ENCODE assay signal across 9 cellular contexts in the genomic region with DNA sequence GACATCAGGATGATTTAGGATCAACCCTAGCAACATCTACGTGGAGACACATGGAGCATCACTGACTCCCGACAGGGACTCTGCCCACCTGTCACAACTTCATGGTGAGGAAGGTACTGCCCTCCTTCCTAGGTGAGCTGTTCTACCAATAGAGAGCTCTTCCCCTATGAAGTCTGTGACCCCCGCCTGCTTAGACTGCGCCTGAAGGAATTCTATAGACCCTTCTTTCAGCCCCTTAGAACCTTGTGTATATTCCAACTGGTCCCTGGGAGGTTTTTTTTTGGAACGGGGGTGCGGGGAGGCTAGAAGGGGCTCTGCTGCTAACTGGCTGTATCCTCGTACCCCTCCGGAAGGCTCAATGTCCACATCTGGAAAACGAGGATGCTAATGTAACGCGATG. TPM values are rescaled to one million over a fixed set of nuclear protein-coding genes. Genes with fewer than 3 reads are reported as not detected.
A peak's percentile ranks its signal among the peaks of the same experiment; 100 is the strongest.
DNase-seq lines count a peak whose midpoint lies in the region; ATAC-seq and TF ChIP-seq lines count a peak whose summit lies in the region.
"Had no signal": no experiment of that assay in that cellular context is flagged by ENCODE, and none has a peak within 500 bp of the region (broad histone marks: within the 10 kb centered on the region; RNA-seq: fewer than 3 reads in every experiment).

No MANE protein-coding gene starts in this region.

- peaks cover 30% of the 10 kb centered on the region for H3K79me2 ChIP-seq in PC-9 (ENCODE audit: low read depth)

- TF ChIP-seq POLR2A in GM18505 (IDR thresholded peaks at IDR 0.05; ENCODE audit: borderline replicate concordance, extremely low read depth, insufficient read depth, insufficient read length), result no peak

- CTCF ChIA-PET in PC-9 (lab: Charles Lee), result interaction anchor here (1.4 to 2.0 kb wide), 2 partner anchors 46 to 173 kb away, joined by 3 to 6 read pairs; a partner anchor contains a TSS

- peak overlapping the region; percentile 91 for H2AFZ ChIP-seq in PC-9

- ATAC-seq in HG02870 (IDR thresholded peaks at IDR 0.05; ENCODE audit: unreplicated experiment) (no peak), GM18505 (IDR thresholded peaks at IDR 0.05; ENCODE audit: unreplicated experiment) (no peak)

- intact Hi-C loops in PC-9 (cut with micrococcal nuclease; ENCODE audit: unreplicated experiment), result loop anchor here (1.0 to 2.0 kb wide), 5 partner anchors 37 to 357 kb away; a partner anchor contains a TSS

- H3F3A ChIP-seq in PC-9 (ENCODE audit: insufficient read depth, low read depth), result peaks cover 14% of the 10 kb centered on the region; the same call in 1 of the 2 replicates

- peak overlapping the region; percentile 96 for H3K4me3 ChIP-seq in GM08714 (ENCODE audit: low read length)
- peak overlapping the region; percentile 76 for H3K4me3 ChIP-seq in PC-9
- peak overlapping the region; percentile 82 for H3K4me3 ChIP-seq in epithelial cell of proximal tubule (ENCODE audit: low read depth, low read length)

- DNase-seq in PC-9 (peak in 1 of 2 experiments; percentile 8), epithelial cell of proximal tubule (ENCODE audit: low read depth) (no peak), progenitor cell of endocrine pancreas (ENCODE audit: low spot score, unreplicated experiment) (no peak), SKM-1 (lab: John Stamatoyannopoulos, UW; ENCODE audit: unreplicated experiment) (no peak), NK-92 (lab: John Stamatoyannopoulos, UW; ENCODE audit: unreplicated experiment) (no peak)

- no peaks in the 10 kb centered on the region for H3K27me3 ChIP-seq in PC-9 (ENCODE audit: insufficient read depth, low read depth)

- POLR2A ChIA-PET in PC-9 (lab: Charles Lee; ENCODE audit: unreplicated experiment), result interaction anchor here (0.6 to 1.5 kb wide), 5 partner anchors 34 to 468 kb away, joined by 4 to 18 read pairs (median 6); a partner anchor contains a TSS

- no peaks in the 10 kb centered on the region for H3K9me3 ChIP-seq in PC-9 (ENCODE audit: insufficient read depth, low read depth)

- H3K4me2 ChIP-seq in PC-9, result peak overlapping the region; percentile 80

- no peaks in the 10 kb centered on the region for H3K27me3 Mint-ChIP-seq in progenitor cell of endocrine pancreas

- no peak for TF ChIP-seq CTCF in PC-9 (conservative IDR thresholded peaks at IDR 0.05)
- no peak for TF ChIP-seq CTCF in epithelial cell of proximal tubule (conservative IDR thresholded peaks at IDR 0.05; ENCODE audit: low read depth, low read length)
- TF ChIP-seq CTCF in progenitor cell of endocrine pancreas (IDR thresholded peaks at IDR 0.05; ENCODE audit: unreplicated experiment), result no peak

- no peaks in the 10 kb centered on the region for H4K20me1 ChIP-seq in PC-9 (ENCODE audit: insufficient read depth)

- peaks cover 20% of the 10 kb centered on the region for H3K4me1 ChIP-seq in PC-9 (replicated peaks; ENCODE audit: insufficient read depth)

- peak overlapping the region; percentile 75 for H3K27ac ChIP-seq in PC-9

- H3K27ac Mint-ChIP-seq in progenitor cell of endocrine pancreas, result peak overlapping the region; percentile 97

- H3K9me3 Mint-ChIP-seq in progenitor cell of endocrine pancreas (ENCODE audit: low read depth), result no peaks in the 10 kb centered on the region

- peak overlapping the region; percentile 97 for H3K4me3 Mint-ChIP-seq in progenitor cell of endocrine pancreas (ENCODE audit: low read depth)

- peaks cover 8% of the 10 kb centered on the region for H3K4me1 Mint-ChIP-seq in progenitor cell of endocrine pancreas (ENCODE audit: low read depth)

- BruUV-seq in PC-9 (replicated peaks; lab: Mats Ljungman, UMichigan), result TSS peak; percentile 61

- peaks cover 2% of the 10 kb centered on the region for H3K36me3 Mint-ChIP-seq in progenitor cell of endocrine pancreas (ENCODE audit: insufficient read depth)

- no peaks in the 10 kb centered on the region for H3K9me2 ChIP-seq in PC-9 (ENCODE audit: insufficient read depth)

- peaks cover 6% of the 10 kb centered on the region for H3K36me3 ChIP-seq in PC-9 (ENCODE audit: low read depth)

RNA-seq across cellular contexts. Expression of a gene that starts 0.6 kb away (rescaled TPM):
- 43.9 and 53.8 TPM in 2 replicates for total RNA-seq in PC-9 (2021)
- total RNA-seq in epithelial cell of proximal tubule, result 15.3 and 24.5 TPM in 2 replicates
- 46.3 and 52.5 TPM in 2 replicates for total RNA-seq in progenitor cell of endocrine pancreas

RNA-seq across cellular contexts. Expression of a gene that starts 29.2 kb away (rescaled TPM):
- 12.0 and 21.3 TPM in 2 replicates for total RNA-seq in PC-9 (2021)
- 8.5 and 26.8 TPM in 2 replicates for total RNA-seq in epithelial cell of proximal tubule
- 5.4 and 8.9 TPM in 2 replicates for total RNA-seq in progenitor cell of endocrine pancreas
- total RNA-seq: lung microvascular endothelial cell had no signal
